ENCODE assay signal across 2 cellular contexts in genomic region chr5:16520806-16521205, GRCh38.
TF ChIP-seq lines count a peak whose summit lies in the region.

No MANE protein-coding gene starts in this region.

TF ChIP-seq in K562, 482 proteins besides CTCF, POLR2A, EP300 and RAD21:
- TF ChIP-seq ZNF79 (CRISPR knock-in tag; IDR thresholded peaks at IDR 0.05; ENCODE audit: low read depth), result no peak
- no peak for TF ChIP-seq ZNF311 (CRISPR knock-in tag; IDR thresholded peaks at IDR 0.05)
- no peak for TF ChIP-seq EZH2 (IDR thresholded peaks at IDR 0.05; ENCODE audit: borderline replicate concordance, low read depth, low read length)
- TF ChIP-seq CCAR2 (IDR thresholded peaks at IDR 0.05; ENCODE audit: low read depth, low read length), result no peak
- no peak for TF ChIP-seq KDM5B (IDR thresholded peaks at IDR 0.05; ENCODE audit: insufficient replicate concordance, low read depth, low read length)
- no peak for TF ChIP-seq ZNF408 (CRISPR knock-in tag; IDR thresholded peaks at IDR 0.05; ENCODE audit: low read depth)
- TF ChIP-seq CHD7 (IDR thresholded peaks at IDR 0.05; ENCODE audit: low read depth, low read length), result no peak
TF ChIP-seq in K562: peak in this region for 0.

TF ChIP-seq in WTC11, 78 proteins besides CTCF, POLR2A, EP300 and RAD21:
- no peak for TF ChIP-seq HMGA2 (CRISPR knock-in tag; IDR thresholded peaks at IDR 0.05)
- TF ChIP-seq ZNF138 (CRISPR knock-in tag; conservative IDR thresholded peaks at IDR 0.05), result no peak
- no peak for TF ChIP-seq AR (CRISPR knock-in tag; IDR thresholded peaks at IDR 0.05)
- no peak for TF ChIP-seq ZNF425 (CRISPR knock-in tag; conservative IDR thresholded peaks at IDR 0.05)
- no peak for TF ChIP-seq E2F5 (CRISPR knock-in tag; IDR thresholded peaks at IDR 0.05)
- TF ChIP-seq, protein P1, sequence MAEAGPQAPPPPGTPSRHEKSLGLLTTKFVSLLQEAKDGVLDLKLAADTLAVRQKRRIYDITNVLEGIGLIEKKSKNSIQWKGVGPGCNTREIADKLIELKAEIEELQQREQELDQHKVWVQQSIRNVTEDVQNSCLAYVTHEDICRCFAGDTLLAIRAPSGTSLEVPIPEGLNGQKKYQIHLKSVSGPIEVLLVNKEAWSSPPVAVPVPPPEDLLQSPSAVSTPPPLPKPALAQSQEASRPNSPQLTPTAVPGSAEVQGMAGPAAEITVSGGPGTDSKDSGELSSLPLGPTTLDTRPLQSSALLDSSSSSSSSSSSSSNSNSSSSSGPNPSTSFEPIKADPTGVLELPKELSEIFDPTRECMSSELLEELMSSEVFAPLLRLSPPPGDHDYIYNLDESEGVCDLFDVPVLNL (CRISPR knock-in tag; IDR thresholded peaks at IDR 0.05; ENCODE audit: borderline replicate concordance, low read depth), result no peak
- TF ChIP-seq, protein P2, sequence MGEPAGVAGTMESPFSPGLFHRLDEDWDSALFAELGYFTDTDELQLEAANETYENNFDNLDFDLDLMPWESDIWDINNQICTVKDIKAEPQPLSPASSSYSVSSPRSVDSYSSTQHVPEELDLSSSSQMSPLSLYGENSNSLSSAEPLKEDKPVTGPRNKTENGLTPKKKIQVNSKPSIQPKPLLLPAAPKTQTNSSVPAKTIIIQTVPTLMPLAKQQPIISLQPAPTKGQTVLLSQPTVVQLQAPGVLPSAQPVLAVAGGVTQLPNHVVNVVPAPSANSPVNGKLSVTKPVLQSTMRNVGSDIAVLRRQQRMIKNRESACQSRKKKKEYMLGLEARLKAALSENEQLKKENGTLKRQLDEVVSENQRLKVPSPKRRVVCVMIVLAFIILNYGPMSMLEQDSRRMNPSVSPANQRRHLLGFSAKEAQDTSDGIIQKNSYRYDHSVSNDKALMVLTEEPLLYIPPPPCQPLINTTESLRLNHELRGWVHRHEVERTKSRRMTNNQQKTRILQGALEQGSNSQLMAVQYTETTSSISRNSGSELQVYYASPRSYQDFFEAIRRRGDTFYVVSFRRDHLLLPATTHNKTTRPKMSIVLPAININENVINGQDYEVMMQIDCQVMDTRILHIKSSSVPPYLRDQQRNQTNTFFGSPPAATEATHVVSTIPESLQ (CRISPR knock-in tag; IDR thresholded peaks at IDR 0.05), result no peak
- TF ChIP-seq FOXJ3 (CRISPR knock-in tag; IDR thresholded peaks at IDR 0.05; ENCODE audit: borderline replicate concordance), result no peak
- no peak for TF ChIP-seq ZNF396 (CRISPR knock-in tag; IDR thresholded peaks at IDR 0.05; ENCODE audit: borderline replicate concordance)
- TF ChIP-seq ETV6 (CRISPR knock-in tag; IDR thresholded peaks at IDR 0.05), result no peak
- TF ChIP-seq GRHL2 (CRISPR knock-in tag; IDR thresholded peaks at IDR 0.05; ENCODE audit: insufficient replicate concordance, severe bottlenecking), result no peak
- TF ChIP-seq TEAD4 (CRISPR knock-in tag; IDR thresholded peaks at IDR 0.05), result no peak
- TF ChIP-seq TCF7 (CRISPR knock-in tag; IDR thresholded peaks at IDR 0.05; ENCODE audit: low read depth), result no peak
- TF ChIP-seq ZNF416 (CRISPR knock-in tag; IDR thresholded peaks at IDR 0.05), result no peak
